In genomic region chr1:31985430-31985829, GRCh38 we compare ENCODE assay signal across 10 cellular contexts. TPM values are rescaled to one million over a fixed set of nuclear protein-coding genes. Genes with fewer than 3 reads are reported as not detected.
DNase-seq lines count a peak whose midpoint lies in the region; ATAC-seq and TF ChIP-seq lines count a peak whose summit lies in the region.
"Had no signal": no experiment of that assay in that cellular context is flagged by ENCODE, and none has a peak within 500 bp of the region (broad histone marks: within the 10 kb centered on the region; RNA-seq: fewer than 3 reads in every experiment).

No MANE protein-coding gene starts in this region.

- H3K36me3 ChIP-seq in ACC112 (ENCODE audit: insufficient read depth, low read length) (0 out of 2 replicates have a peak, but pooled peaks cover 4% of the 10 kb centered on the region), SK-N-MC (ENCODE audit: insufficient read depth, low read length) (no peaks in the 10 kb centered on the region), gastroesophageal sphincter (no peaks in the 10 kb centered on the region)

- DNase-seq in SK-N-MC (ENCODE audit: low read depth, low spot score) = no peak
- DNase-seq in NCI-H1105 treated with DMSO at 0.1 percent for 48 hours (lab: John Stamatoyannopoulos, UW) = no peak
- DNase-seq in C1 segment of cervical spinal cord (lab: John Stamatoyannopoulos, UW) = no peak
- DNase-seq: GDM1, T1000 had no signal

- no peaks in the 10 kb centered on the region for H3K79me2 ChIP-seq in ACC112 (ENCODE audit: control insufficient read depth, insufficient read depth, low read length, unreplicated experiment)

- TF ChIP-seq EP300 in gastroesophageal sphincter (IDR thresholded peaks at IDR 0.05) = no peak

- peaks cover 11% of the 10 kb centered on the region for H3K4me1 ChIP-seq in ACC112 (ENCODE audit: control insufficient read depth, insufficient read depth, low read length, unreplicated experiment)
- peaks cover 0 to 13% (median 8%) of the 10 kb centered on the region in 3 donors for H3K4me1 ChIP-seq in gastroesophageal sphincter

- H2AFZ ChIP-seq in ACC112 (ENCODE audit: low read length, unreplicated experiment) = peak overlapping the region; percentile 97

- H3K4me3 ChIP-seq in ACC112 (ENCODE audit: low read depth, low read length) (no peak overlapping the region; the same call in 1 of the 2 replicates), SK-N-MC (peak overlapping the region; percentile 55), gastroesophageal sphincter (no peak overlapping the region)

- no peak for TF ChIP-seq CTCF in gastroesophageal sphincter (IDR thresholded peaks at IDR 0.05)

- no peaks in the 10 kb centered on the region for H3K27me3 ChIP-seq in ACC112 (ENCODE audit: insufficient read depth, low read length)
- H3K27me3 ChIP-seq in gastroesophageal sphincter = no peaks in the 10 kb centered on the region

- ATAC-seq in GM18907 (IDR thresholded peaks at IDR 0.05; ENCODE audit: unreplicated experiment) (peak; percentile 55), gastroesophageal sphincter (peak; percentile 28), GM19463 (IDR thresholded peaks at IDR 0.05; ENCODE audit: unreplicated experiment) (no peak), GM21526 (IDR thresholded peaks at IDR 0.05; ENCODE audit: low FRiP score, unreplicated experiment) (no peak)

- H3K9me3 ChIP-seq in SK-N-MC (ENCODE audit: low read depth, low read length) = no peaks in the 10 kb centered on the region
- H3K9me3 ChIP-seq in gastroesophageal sphincter = no peaks in the 10 kb centered on the region

- WGBS in gastroesophageal sphincter (ENCODE audit: low coverage in 1 of 2), 2 donors = 15 to 19% methylated on average over 4 of the region's 4 CpGs

- peak overlapping the region; percentile 72 for H3K9ac ChIP-seq in SK-N-MC (ENCODE audit: insufficient read length)

- H3K27ac ChIP-seq in ACC112 (ENCODE audit: low read depth, low read length) (peak overlapping the region; percentile 42), SK-N-MC (peak overlapping the region; percentile 92), gastroesophageal sphincter (peak overlapping the region in 3 of 4 donors; percentile 55 to 69 (median 57))

- no peak for TF ChIP-seq POLR2A in gastroesophageal sphincter (IDR thresholded peaks at IDR 0.05)

RNA-seq across cellular contexts. Expression of gene KHDRBS1, which starts 28.2 kb away (rescaled TPM):
- total RNA-seq in gastroesophageal sphincter = 10 to 100 TPM; 59.1 to 89.3 (median 64.8) TPM

RNA-seq across cellular contexts. Expression of gene PTP4A2, which starts 47.3 kb away (rescaled TPM):
- 100 to 1,000 TPM; 203 to 273 (median 250) TPM for total RNA-seq in gastroesophageal sphincter

Comparison
In these comparisons a context has a peak if more than half of its experiments do, and no peak if none do; other contexts are left out.
1. H3K27ac ChIP-seq: peak in every context shown above with its lines; median percentile 92 in SK-N-MC; 57 in gastroesophageal sphincter; 42 in ACC112.
2. ATAC-seq: peak in GM18907 (single experiment) and gastroesophageal sphincter (single experiment); none in GM19463 (single experiment) and GM21526 (single experiment).